ENCODE assay signal across 12 cellular contexts in the genomic region with DNA sequence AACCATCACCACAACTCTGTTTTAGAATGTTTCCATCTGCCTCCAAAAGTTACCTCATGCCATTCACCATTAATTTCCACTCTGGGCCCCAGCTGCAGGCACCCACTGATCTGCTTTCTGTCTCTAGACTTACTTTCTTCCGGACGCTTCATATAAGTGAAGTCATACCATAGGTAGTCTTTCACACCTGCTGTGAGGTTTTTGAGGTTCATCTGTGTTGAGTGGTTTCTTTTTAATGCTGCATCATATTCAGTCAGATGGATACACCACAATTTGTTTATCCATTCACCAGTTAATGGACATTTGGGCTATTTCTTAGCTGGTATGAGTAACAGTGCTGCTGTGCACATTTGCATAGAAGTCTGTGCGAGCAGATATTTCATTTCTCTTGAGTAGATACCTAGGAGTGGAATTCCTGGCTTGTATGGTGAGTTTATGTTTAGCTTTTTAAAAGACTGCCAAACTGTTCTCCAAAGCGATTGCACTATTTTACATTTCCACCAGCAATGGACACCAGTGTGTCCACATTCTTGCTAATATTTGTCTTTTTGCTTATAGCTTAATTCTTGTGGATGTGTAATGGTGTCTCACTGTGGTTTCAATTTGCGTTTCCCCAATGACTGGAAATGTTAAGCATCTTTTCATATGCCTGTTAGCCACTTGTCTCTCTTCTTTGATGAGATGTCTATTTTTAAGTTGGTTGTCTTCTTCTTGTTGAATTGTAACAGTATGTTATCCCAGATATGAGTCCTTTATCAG.
DNase-seq lines count a peak whose midpoint lies in the region; ATAC-seq lines count a peak whose summit lies in the region.
"Had no signal": no experiment of that assay in that cellular context is flagged by ENCODE, and none has a peak within 500 bp of the region (broad histone marks: within the 10 kb centered on the region; RNA-seq: fewer than 3 reads in every experiment).

No MANE protein-coding gene starts in this region.

- H3K27me3 Mint-ChIP-seq in effector memory CD8-positive, alpha-beta T cell: no peaks in the 10 kb centered on the region
- H3K27me3 Mint-ChIP-seq: activated CD4-positive, alpha-beta T cell treated with anti-CD3 and anti-CD28 coated beads, Interleukin-2, amount 10 ng/mL, durations not matched to agents 7 days and 5 days had no signal

- H3K36me3 Mint-ChIP-seq in effector memory CD8-positive, alpha-beta T cell (ENCODE audit: insufficient read depth): peaks cover under 1% of the 10 kb centered on the region

- DNase-seq in effector memory CD8-positive, alpha-beta T cell: no peak
- no peak for DNase-seq in stimulated activated CD4-positive, alpha-beta T cell treated with anti-CD3 and anti-CD28 coated beads, Interleukin-12 subunit alpha, Interleukin-12 subunit beta, amount 100 ng/mL, for 4 hours
- no peak for DNase-seq in cerebellar nuclear complex (lab: John Stamatoyannopoulos, UW)
- DNase-seq: activated CD4-positive, alpha-beta T cell treated with anti-CD3 and anti-CD28 coated beads, Interleukin-2, amount 10 ng/mL, durations not matched to agents 7 days and 5 days; DMS79; endodermal cell had no signal

- no peaks in the 10 kb centered on the region for H3K9me3 Mint-ChIP-seq in effector memory CD8-positive, alpha-beta T cell
- H3K9me3 Mint-ChIP-seq: activated CD4-positive, alpha-beta T cell treated with anti-CD3 and anti-CD28 coated beads, Interleukin-2, amount 10 ng/mL, durations not matched to agents 7 days and 5 days; endodermal cell had no signal

- ATAC-seq in GM19043 (IDR thresholded peaks at IDR 0.05; ENCODE audit: low read depth, unreplicated experiment) (peak; percentile 81), GM21717 (IDR thresholded peaks at IDR 0.05; ENCODE audit: unreplicated experiment) (peak; percentile 72), HG03460 (IDR thresholded peaks at IDR 0.05; ENCODE audit: unreplicated experiment) (peak; percentile 52), GM21526 (IDR thresholded peaks at IDR 0.05; ENCODE audit: low FRiP score, unreplicated experiment) (no peak), HG03175 (IDR thresholded peaks at IDR 0.05; ENCODE audit: unreplicated experiment) (no peak)
- ATAC-seq in effector memory CD8-positive, alpha-beta T cell (replicated peaks): peak; percentile 35

- peaks cover 5% of the 10 kb centered on the region in 2 donors for H3K4me1 Mint-ChIP-seq in effector memory CD8-positive, alpha-beta T cell (ENCODE audit: low read depth in 2 of 2)
- H3K4me1 Mint-ChIP-seq: activated CD4-positive, alpha-beta T cell treated with anti-CD3 and anti-CD28 coated beads, Interleukin-2, amount 10 ng/mL, durations not matched to agents 7 days and 5 days; endodermal cell had no signal

- no peak overlapping the region for H3K4me3 Mint-ChIP-seq in effector memory CD8-positive, alpha-beta T cell
- H3K4me3 Mint-ChIP-seq: activated CD4-positive, alpha-beta T cell treated with anti-CD3 and anti-CD28 coated beads, Interleukin-2, amount 10 ng/mL, durations not matched to agents 7 days and 5 days; endodermal cell had no signal

- H3K27ac Mint-ChIP-seq in effector memory CD8-positive, alpha-beta T cell: no peak overlapping the region
- H3K27ac Mint-ChIP-seq: activated CD4-positive, alpha-beta T cell treated with anti-CD3 and anti-CD28 coated beads, Interleukin-2, amount 10 ng/mL, durations not matched to agents 7 days and 5 days; endodermal cell; IgD-negative memory B cell had no signal

Comparison
In these comparisons a context has a peak if more than half of its experiments do, and no peak if none do; other contexts are left out.
1. ATAC-seq: peak in GM19043 (single experiment), GM21717 (single experiment), HG03460 (single experiment) and effector memory CD8-positive, alpha-beta T cell (single experiment); none in GM21526 (single experiment) and HG03175 (single experiment).